Comparison of ENCODE assay signal across 9 cellular contexts in genomic region chr1:66351474-66351873, GRCh38.
DNase-seq lines count a peak whose midpoint lies in the region; ATAC-seq and TF ChIP-seq lines count a peak whose summit lies in the region.
"Had no signal": no experiment of that assay in that cellular context is flagged by ENCODE, and none has a peak within 500 bp of the region (broad histone marks: within the 10 kb centered on the region; RNA-seq: fewer than 3 reads in every experiment).

No MANE protein-coding gene starts in this region.

- H3K9me3 ChIP-seq in stomach, result no peaks in the 10 kb centered on the region
- H3K9me3 ChIP-seq in SJCRH30 (replicated peaks), result no peaks in the 10 kb centered on the region

- no peak for TF ChIP-seq CTCF in stomach (IDR thresholded peaks at IDR 0.05)

- TF ChIP-seq POLR2A in stomach (IDR thresholded peaks at IDR 0.05), result no peak

- no peak for TF ChIP-seq EP300 in stomach (IDR thresholded peaks at IDR 0.05)

- peaks cover 41% of the 10 kb centered on the region for H3K36me3 Mint-ChIP-seq in activated T-cell treated with anti-CD3 and anti-CD28 coated beads, Interleukin-2, amount 50 U/mL, for 4 hours (ENCODE audit: insufficient read depth)

- no peaks in the 10 kb centered on the region for H3K27me3 ChIP-seq in stomach
- H3K27me3 ChIP-seq in SJCRH30, result no peaks in the 10 kb centered on the region

- H3K9me3 Mint-ChIP-seq in activated T-cell treated with anti-CD3 and anti-CD28 coated beads, Interleukin-2, amount 50 U/mL, for 4 hours, result peaks cover 3% of the 10 kb centered on the region

- no peaks in the 10 kb centered on the region for H3K36me3 ChIP-seq in stomach
- no peaks in the 10 kb centered on the region for H3K36me3 ChIP-seq in SJCRH30

- peak overlapping the region in 3 of 5 donors; percentile 35 to 70 (median 47) for H3K27ac ChIP-seq in stomach
- H3K27ac ChIP-seq in SJCRH30, result no peak overlapping the region

- H3K27me3 Mint-ChIP-seq in activated T-cell treated with anti-CD3 and anti-CD28 coated beads, Interleukin-2, amount 50 U/mL, for 4 hours (ENCODE audit: low read depth), result no peaks in the 10 kb centered on the region

- no peak for DNase-seq in activated T-cell treated with anti-CD3 and anti-CD28 coated beads, Interleukin-2, amount 50 U/mL, for 4 hours
- DNase-seq in activated T-cell treated with anti-CD3 and anti-CD28 coated beads, Interleukin-2, amount 50 U/mL, for 1 hour, result no peak
- DNase-seq in dermis blood vessel endothelial cell, result peak; percentile 56
- DNase-seq in stomach, result no peak
- no peak for DNase-seq in NCI-H510A (lab: John Stamatoyannopoulos, UW)
- no peak for DNase-seq in NCI-H2171 treated with DMSO at 0.1 percent for 48 hours (lab: John Stamatoyannopoulos, UW)
- no peak for DNase-seq in SJCRH30

- H3K4me1 ChIP-seq in stomach, result peaks cover 5 to 61% (median 36%) of the 10 kb centered on the region in 4 donors
- peaks cover 15% of the 10 kb centered on the region for H3K4me1 ChIP-seq in SJCRH30

- intact Hi-C loops in stomach (cut with DNase I; ENCODE audit: low total_unique reads), result no loop called here

- peak overlapping the region; percentile 52 for H3K4me3 Mint-ChIP-seq in activated T-cell treated with anti-CD3 and anti-CD28 coated beads, Interleukin-2, amount 50 U/mL, for 4 hours

- ATAC-seq in activated T-cell treated with anti-CD3 and anti-CD28 coated beads, Interleukin-2, amount 50 U/mL, for 4 hours, result peak; percentile 65 to 66
- peak; percentile 32 for ATAC-seq in HG03342 (IDR thresholded peaks at IDR 0.05; ENCODE audit: unreplicated experiment)
- ATAC-seq: K562 had no signal

- H3K4me3 ChIP-seq in stomach (no peak overlapping the region), SJCRH30 (no peak overlapping the region)
- H3K4me3 ChIP-seq: K562 had no signal

- H3K4me1 Mint-ChIP-seq in activated T-cell treated with anti-CD3 and anti-CD28 coated beads, Interleukin-2, amount 50 U/mL, for 4 hours (ENCODE audit: low read depth), result peaks cover 96% of the 10 kb centered on the region
